Comparison of ENCODE assay signal across 8 cellular contexts in the genomic region with DNA sequence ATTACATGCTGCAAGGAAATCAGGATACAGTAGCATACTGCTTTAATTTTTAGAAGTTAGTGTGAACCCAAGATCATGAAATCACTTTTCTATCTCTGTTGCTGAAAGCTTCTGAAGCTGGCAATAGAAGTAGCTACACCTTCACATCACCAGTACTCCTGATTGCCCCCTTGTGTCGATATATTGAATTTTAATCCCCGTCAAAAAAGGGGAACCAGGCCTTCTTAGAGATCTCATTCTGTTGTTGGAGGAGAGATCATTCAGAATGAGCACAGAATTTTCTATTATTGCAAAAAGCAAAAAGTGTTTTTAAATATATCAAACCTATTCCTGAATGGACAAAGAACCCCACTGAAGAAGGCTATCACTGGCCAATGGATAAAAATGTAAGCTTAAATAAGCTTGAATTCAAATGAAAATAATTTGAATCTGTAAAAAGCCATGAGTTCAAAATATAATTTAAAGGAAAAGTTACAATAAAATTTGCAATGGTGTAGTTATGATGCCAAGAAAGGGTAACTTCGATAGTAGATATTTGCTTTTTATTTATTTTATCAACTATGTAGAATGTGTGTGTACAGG. TPM values are rescaled to one million over a fixed set of nuclear protein-coding genes. Genes with fewer than 3 reads are reported as not detected.
DNase-seq lines count a peak whose midpoint lies in the region; ATAC-seq and TF ChIP-seq lines count a peak whose summit lies in the region.

No MANE protein-coding gene starts in this region.

- H3K27ac Mint-ChIP-seq in activated CD8-positive, alpha-beta T cell treated with anti-CD3 and anti-CD28 coated beads for 36 hours: no peak overlapping the region
- no peak overlapping the region for H3K27ac Mint-ChIP-seq in activated CD8-positive, alpha-beta T cell treated with anti-CD3 and anti-CD28 coated beads, Interleukin-2, amount 10 ng/mL, durations not matched to agents 7 days and 5 days

- no peaks in the 10 kb centered on the region for H3K36me3 ChIP-seq in prostate gland

- ATAC-seq in activated CD8-positive, alpha-beta T cell treated with anti-CD3 and anti-CD28 coated beads for 36 hours: no peak
- no peak for ATAC-seq in activated CD8-positive, alpha-beta T cell treated with anti-CD3 and anti-CD28 coated beads, Interleukin-2, amount 10 ng/mL, durations not matched to agents 7 days and 5 days
- ATAC-seq in HG02588 (IDR thresholded peaks at IDR 0.05; ENCODE audit: unreplicated experiment): peak; percentile 75

- 44% methylated on average over 3 of the region's 3 CpGs for WGBS in prostate gland

- TF ChIP-seq CTCF in activated CD8-positive, alpha-beta T cell treated with anti-CD3 and anti-CD28 coated beads for 36 hours (IDR thresholded peaks at IDR 0.05): peak; percentile 33
- peak; percentile 80 for TF ChIP-seq CTCF in VCaP (conservative IDR thresholded peaks at IDR 0.05)
- TF ChIP-seq CTCF in prostate gland (IDR thresholded peaks at IDR 0.05): peak in 2 of 4 experiments; percentile 25 to 28

- H3K4me1 Mint-ChIP-seq in activated CD8-positive, alpha-beta T cell treated with anti-CD3 and anti-CD28 coated beads for 36 hours (ENCODE audit: low read depth): no peaks in the 10 kb centered on the region
- H3K4me1 Mint-ChIP-seq in activated CD8-positive, alpha-beta T cell treated with anti-CD3 and anti-CD28 coated beads, Interleukin-2, amount 10 ng/mL, durations not matched to agents 7 days and 5 days (ENCODE audit: low read depth): no peaks in the 10 kb centered on the region

- H3K27me3 Mint-ChIP-seq in activated CD8-positive, alpha-beta T cell treated with anti-CD3 and anti-CD28 coated beads for 36 hours: no peaks in the 10 kb centered on the region
- H3K27me3 Mint-ChIP-seq in activated CD8-positive, alpha-beta T cell treated with anti-CD3 and anti-CD28 coated beads, Interleukin-2, amount 10 ng/mL, durations not matched to agents 7 days and 5 days (ENCODE audit: low read depth): no peaks in the 10 kb centered on the region

- TF ChIP-seq POLR2A in prostate gland (IDR thresholded peaks at IDR 0.05): no peak

- DNase-seq in activated CD8-positive, alpha-beta T cell treated with anti-CD3 and anti-CD28 coated beads for 36 hours: no peak
- DNase-seq in activated CD8-positive, alpha-beta T cell treated with anti-CD3 and anti-CD28 coated beads, Interleukin-2, amount 10 ng/mL, durations not matched to agents 7 days and 5 days: no peak
- DNase-seq in NAMALWA (ENCODE audit: low spot score) (peak; percentile 90), medulla oblongata (ENCODE audit: extremely low spot score) (peak; percentile 33), prostate gland (ENCODE audit: low spot score) (no peak)
- DNase-seq in stimulated activated naive CD4-positive, alpha-beta T cell treated with Interleukin-2 at 50 U/mL for 16 hours (lab: John Stamatoyannopoulos, UW): no peak

- no peaks in the 10 kb centered on the region for H3K36me3 Mint-ChIP-seq in activated CD8-positive, alpha-beta T cell treated with anti-CD3 and anti-CD28 coated beads for 36 hours (ENCODE audit: low read depth)
- no peaks in the 10 kb centered on the region for H3K36me3 Mint-ChIP-seq in activated CD8-positive, alpha-beta T cell treated with anti-CD3 and anti-CD28 coated beads, Interleukin-2, amount 10 ng/mL, durations not matched to agents 7 days and 5 days (ENCODE audit: low read depth)

- H3K9me3 ChIP-seq in prostate gland: no peaks in the 10 kb centered on the region

- H3K27ac ChIP-seq in VCaP (no peak overlapping the region), prostate gland (no peak overlapping the region)

- H3K4me3 ChIP-seq in prostate gland: no peak overlapping the region

- CTCF ChIA-PET in activated CD8-positive, alpha-beta T cell treated with anti-CD3 and anti-CD28 coated beads for 36 hours (lab: Charles Lee): interaction anchor here (1.0 to 1.2 kb wide), 2 partner anchors 9 to 127 kb away, joined by 3 to 5 read pairs; no protein-coding TSS in a partner anchor
- CTCF ChIA-PET in activated CD8-positive, alpha-beta T cell treated with anti-CD3 and anti-CD28 coated beads, Interleukin-2, amount 10 ng/mL, durations not matched to agents 7 days and 5 days (lab: Charles Lee): interaction anchor here (0.6 to 1.3 kb wide), 4 partner anchors 45 to 592 kb away, joined by 3 to 5 read pairs (median 4); no protein-coding TSS in a partner anchor

- intact Hi-C loops in activated CD8-positive, alpha-beta T cell treated with anti-CD3 and anti-CD28 coated beads for 36 hours (cut with micrococcal nuclease): no loop called here
- intact Hi-C loops in prostate gland (cut with DNase I): no loop called here

- POLR2A ChIA-PET in activated CD8-positive, alpha-beta T cell treated with anti-CD3 and anti-CD28 coated beads for 36 hours (lab: Charles Lee): no interaction called here
- POLR2A ChIA-PET in activated CD8-positive, alpha-beta T cell treated with anti-CD3 and anti-CD28 coated beads, Interleukin-2, amount 10 ng/mL, durations not matched to agents 7 days and 5 days (lab: Charles Lee): no interaction called here

- H3K27me3 ChIP-seq in prostate gland (replicated peaks; ENCODE audit: insufficient read depth): no peaks in the 10 kb centered on the region

- no peak overlapping the region for H3K4me3 Mint-ChIP-seq in activated CD8-positive, alpha-beta T cell treated with anti-CD3 and anti-CD28 coated beads for 36 hours
- no peak overlapping the region for H3K4me3 Mint-ChIP-seq in activated CD8-positive, alpha-beta T cell treated with anti-CD3 and anti-CD28 coated beads, Interleukin-2, amount 10 ng/mL, durations not matched to agents 7 days and 5 days

- no peaks in the 10 kb centered on the region for H3K9me3 Mint-ChIP-seq in activated CD8-positive, alpha-beta T cell treated with anti-CD3 and anti-CD28 coated beads for 36 hours
- H3K9me3 Mint-ChIP-seq in activated CD8-positive, alpha-beta T cell treated with anti-CD3 and anti-CD28 coated beads, Interleukin-2, amount 10 ng/mL, durations not matched to agents 7 days and 5 days (ENCODE audit: insufficient read depth): no peaks in the 10 kb centered on the region

- H3K4me1 ChIP-seq in prostate gland (replicated peaks): no peaks in the 10 kb centered on the region

RNA-seq across cellular contexts. Expression of a gene that starts 39.7 kb away (rescaled TPM):
- total RNA-seq in activated CD8-positive, alpha-beta T cell treated with anti-CD3 and anti-CD28 coated beads for 36 hours: not detected
- total RNA-seq in activated CD8-positive, alpha-beta T cell treated with anti-CD3 and anti-CD28 coated beads, Interleukin-2, amount 10 ng/mL, durations not matched to agents 7 days and 5 days: not detected
- 1 to 10 TPM in 1 of 2 donors, not detected in 1; 1.8 TPM for total RNA-seq in prostate gland

Comparison
In these comparisons a context has a peak if more than half of its experiments do, and no peak if none do; other contexts are left out.
1. DNase-seq: peak in NAMALWA (single experiment) and medulla oblongata (single experiment); none in activated CD8-positive, alpha-beta T cell treated with anti-CD3 and anti-CD28 coated beads for 36 hours (single experiment), activated CD8-positive, alpha-beta T cell treated with anti-CD3 and anti-CD28 coated beads, Interleukin-2, amount 10 ng/mL, durations not matched to agents 7 days and 5 days (single experiment), stimulated activated naive CD4-positive, alpha-beta T cell treated with Interleukin-2 at 50 U/mL for 16 hours (single experiment) and prostate gland (single experiment).